Comparison of ENCODE assay signal across 25 cellular contexts in genomic region chr17:73706428-73706827, GRCh38.
"Had no signal": no experiment of that assay in that cellular context is flagged by ENCODE, and none has a peak within 500 bp of the region (broad histone marks: within the 10 kb centered on the region; RNA-seq: fewer than 3 reads in every experiment).

No MANE protein-coding gene starts in this region.

- H3K27ac ChIP-seq: adrenal gland, brain microvascular endothelial cell, WERI-Rb-1 had no signal

- ATAC-seq: activated CD8-positive, alpha-beta T cell treated with anti-CD3 and anti-CD28 coated beads for 36 hours; activated naive CD4-positive, alpha-beta T cell treated with anti-CD3 and anti-CD28 coated beads, Interleukin-2, amount 50 U/mL, for 72 hours; activated T-cell treated with anti-CD3 and anti-CD28 coated beads, Interleukin-2, amount 50 U/mL, for 72 hours; activated T-helper 17 cell treated with anti-CD3 and anti-CD28 coated beads, Interleukin-2, amount 50 U/mL, for 72 hours; Panc1; Right ventricle myocardium inferior had no signal

- DNase-seq: activated CD4-positive, alpha-beta T cell treated with anti-CD3 and anti-CD28 coated beads for 1 hour; activated CD4-positive, alpha-beta T cell treated with anti-CD3 and anti-CD28 coated beads for 48 hours; activated CD4-positive, CD25-positive, alpha-beta regulatory T cell; activated CD8-positive, alpha-beta T cell treated with anti-CD3 and anti-CD28 coated beads for 36 hours; activated gamma-delta T cell treated with Interleukin-2 at 50 U/mL for 16 hours; activated naive CD4-positive, alpha-beta T cell treated with anti-CD3 and anti-CD28 coated beads for 36 hours; activated T-cell treated with anti-CD3 and anti-CD28 coated beads, Interleukin-2, amount 50 U/mL, for 1 hour; activated T-cell treated with anti-CD3 and anti-CD28 coated beads, Interleukin-2, amount 50 U/mL, for 72 hours; central memory CD4-positive, alpha-beta T cell; Karpas-422; KBM-7; NCI-H1694 treated with DMSO at 0.1 percent for 48 hours; NCI-H510A treated with DMSO at 0.1 percent for 48 hours; NCI-H526 treated with DMSO at 0.1 percent for 48 hours; SW 1271; T-helper 1 cell; T-helper 2 cell; T-helper 9 cell; WERI-Rb-1 had no signal
